In the genomic region with DNA sequence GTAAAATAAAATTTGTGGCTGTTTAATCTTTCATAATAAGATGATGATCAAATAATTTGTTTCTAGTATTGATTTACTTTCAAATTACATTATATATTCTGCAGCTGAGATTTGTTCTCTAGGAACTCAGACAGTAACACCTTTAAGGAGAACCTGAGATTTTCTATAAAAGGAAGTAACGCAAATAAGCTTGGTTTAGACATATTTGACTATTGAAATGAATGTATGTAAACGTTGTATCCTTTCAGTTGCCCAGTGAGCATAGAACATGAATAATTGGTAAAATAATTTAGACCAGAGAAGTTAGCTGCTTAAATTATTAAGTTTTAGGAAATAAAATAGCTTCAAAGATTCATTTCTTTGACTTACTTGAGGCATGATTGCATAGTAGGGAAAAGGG, we compare ENCODE assay signal across 1 cellular context.
TF ChIP-seq lines count a peak whose summit lies in the region.

No MANE protein-coding gene starts in this region.

TF ChIP-seq in GM12878, 131 proteins besides CTCF, POLR2A, EP300 and RAD21 (continued from another document):
- TF ChIP-seq WRNIP1 (IDR thresholded peaks at IDR 0.05; ENCODE audit: borderline replicate concordance, low read depth, low read length), result no peak
- peak; percentile 49; the same call in 1 of the 2 replicates for TF ChIP-seq MEF2A (IDR thresholded peaks at IDR 0.05; ENCODE audit: insufficient read depth, low read depth, low read length)
- no peak for TF ChIP-seq TBL1XR1 (IDR thresholded peaks at IDR 0.05; ENCODE audit: low read depth, low read length)
- TF ChIP-seq, protein P1, sequence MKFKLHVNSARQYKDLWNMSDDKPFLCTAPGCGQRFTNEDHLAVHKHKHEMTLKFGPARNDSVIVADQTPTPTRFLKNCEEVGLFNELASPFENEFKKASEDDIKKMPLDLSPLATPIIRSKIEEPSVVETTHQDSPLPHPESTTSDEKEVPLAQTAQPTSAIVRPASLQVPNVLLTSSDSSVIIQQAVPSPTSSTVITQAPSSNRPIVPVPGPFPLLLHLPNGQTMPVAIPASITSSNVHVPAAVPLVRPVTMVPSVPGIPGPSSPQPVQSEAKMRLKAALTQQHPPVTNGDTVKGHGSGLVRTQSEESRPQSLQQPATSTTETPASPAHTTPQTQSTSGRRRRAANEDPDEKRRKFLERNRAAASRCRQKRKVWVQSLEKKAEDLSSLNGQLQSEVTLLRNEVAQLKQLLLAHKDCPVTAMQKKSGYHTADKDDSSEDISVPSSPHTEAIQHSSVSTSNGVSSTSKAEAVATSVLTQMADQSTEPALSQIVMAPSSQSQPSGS (IDR thresholded peaks at IDR 0.05; ENCODE audit: low read length), result 0 out of 2 replicates have a peak, but pooled peaks have one; percentile 14
- peak; percentile 54 for TF ChIP-seq NFIC (IDR thresholded peaks at IDR 0.05; ENCODE audit: low read depth, low read length)
- TF ChIP-seq IKZF2 (IDR thresholded peaks at IDR 0.05), result no peak
- TF ChIP-seq RELA (IDR thresholded peaks at IDR 0.05; ENCODE audit: borderline replicate concordance, partially characterized antibody), result no peak
- no peak for TF ChIP-seq FOXM1 (IDR thresholded peaks at IDR 0.05; ENCODE audit: low read depth, low read length)
- TF ChIP-seq JUNB (IDR thresholded peaks at IDR 0.05), result peak; percentile 72
- no peak for TF ChIP-seq SP1 (IDR thresholded peaks at IDR 0.05; ENCODE audit: low read depth, low read length)
- TF ChIP-seq, protein P2, sequence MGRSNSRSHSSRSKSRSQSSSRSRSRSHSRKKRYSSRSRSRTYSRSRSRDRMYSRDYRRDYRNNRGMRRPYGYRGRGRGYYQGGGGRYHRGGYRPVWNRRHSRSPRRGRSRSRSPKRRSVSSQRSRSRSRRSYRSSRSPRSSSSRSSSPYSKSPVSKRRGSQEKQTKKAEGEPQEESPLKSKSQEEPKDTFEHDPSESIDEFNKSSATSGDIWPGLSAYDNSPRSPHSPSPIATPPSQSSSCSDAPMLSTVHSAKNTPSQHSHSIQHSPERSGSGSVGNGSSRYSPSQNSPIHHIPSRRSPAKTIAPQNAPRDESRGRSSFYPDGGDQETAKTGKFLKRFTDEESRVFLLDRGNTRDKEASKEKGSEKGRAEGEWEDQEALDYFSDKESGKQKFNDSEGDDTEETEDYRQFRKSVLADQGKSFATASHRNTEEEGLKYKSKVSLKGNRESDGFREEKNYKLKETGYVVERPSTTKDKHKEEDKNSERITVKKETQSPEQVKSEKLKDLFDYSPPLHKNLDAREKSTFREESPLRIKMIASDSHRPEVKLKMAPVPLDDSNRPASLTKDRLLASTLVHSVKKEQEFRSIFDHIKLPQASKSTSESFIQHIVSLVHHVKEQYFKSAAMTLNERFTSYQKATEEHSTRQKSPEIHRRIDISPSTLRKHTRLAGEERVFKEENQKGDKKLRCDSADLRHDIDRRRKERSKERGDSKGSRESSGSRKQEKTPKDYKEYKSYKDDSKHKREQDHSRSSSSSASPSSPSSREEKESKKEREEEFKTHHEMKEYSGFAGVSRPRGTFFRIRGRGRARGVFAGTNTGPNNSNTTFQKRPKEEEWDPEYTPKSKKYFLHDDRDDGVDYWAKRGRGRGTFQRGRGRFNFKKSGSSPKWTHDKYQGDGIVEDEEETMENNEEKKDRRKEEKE (IDR thresholded peaks at IDR 0.05), result no peak
- no peak for TF ChIP-seq BRCA1 (IDR thresholded peaks at IDR 0.05; ENCODE audit: low read depth, low read length)
- TF ChIP-seq, protein P3, sequence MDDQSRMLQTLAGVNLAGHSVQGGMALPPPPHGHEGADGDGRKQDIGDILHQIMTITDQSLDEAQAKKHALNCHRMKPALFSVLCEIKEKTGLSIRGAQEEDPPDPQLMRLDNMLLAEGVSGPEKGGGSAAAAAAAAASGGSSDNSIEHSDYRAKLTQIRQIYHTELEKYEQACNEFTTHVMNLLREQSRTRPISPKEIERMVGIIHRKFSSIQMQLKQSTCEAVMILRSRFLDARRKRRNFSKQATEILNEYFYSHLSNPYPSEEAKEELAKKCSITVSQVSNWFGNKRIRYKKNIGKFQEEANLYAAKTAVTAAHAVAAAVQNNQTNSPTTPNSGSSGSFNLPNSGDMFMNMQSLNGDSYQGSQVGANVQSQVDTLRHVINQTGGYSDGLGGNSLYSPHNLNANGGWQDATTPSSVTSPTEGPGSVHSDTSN (IDR thresholded peaks at IDR 0.05; ENCODE audit: insufficient replicate concordance, low read depth, low read length), result no peak
- TF ChIP-seq, protein P4, sequence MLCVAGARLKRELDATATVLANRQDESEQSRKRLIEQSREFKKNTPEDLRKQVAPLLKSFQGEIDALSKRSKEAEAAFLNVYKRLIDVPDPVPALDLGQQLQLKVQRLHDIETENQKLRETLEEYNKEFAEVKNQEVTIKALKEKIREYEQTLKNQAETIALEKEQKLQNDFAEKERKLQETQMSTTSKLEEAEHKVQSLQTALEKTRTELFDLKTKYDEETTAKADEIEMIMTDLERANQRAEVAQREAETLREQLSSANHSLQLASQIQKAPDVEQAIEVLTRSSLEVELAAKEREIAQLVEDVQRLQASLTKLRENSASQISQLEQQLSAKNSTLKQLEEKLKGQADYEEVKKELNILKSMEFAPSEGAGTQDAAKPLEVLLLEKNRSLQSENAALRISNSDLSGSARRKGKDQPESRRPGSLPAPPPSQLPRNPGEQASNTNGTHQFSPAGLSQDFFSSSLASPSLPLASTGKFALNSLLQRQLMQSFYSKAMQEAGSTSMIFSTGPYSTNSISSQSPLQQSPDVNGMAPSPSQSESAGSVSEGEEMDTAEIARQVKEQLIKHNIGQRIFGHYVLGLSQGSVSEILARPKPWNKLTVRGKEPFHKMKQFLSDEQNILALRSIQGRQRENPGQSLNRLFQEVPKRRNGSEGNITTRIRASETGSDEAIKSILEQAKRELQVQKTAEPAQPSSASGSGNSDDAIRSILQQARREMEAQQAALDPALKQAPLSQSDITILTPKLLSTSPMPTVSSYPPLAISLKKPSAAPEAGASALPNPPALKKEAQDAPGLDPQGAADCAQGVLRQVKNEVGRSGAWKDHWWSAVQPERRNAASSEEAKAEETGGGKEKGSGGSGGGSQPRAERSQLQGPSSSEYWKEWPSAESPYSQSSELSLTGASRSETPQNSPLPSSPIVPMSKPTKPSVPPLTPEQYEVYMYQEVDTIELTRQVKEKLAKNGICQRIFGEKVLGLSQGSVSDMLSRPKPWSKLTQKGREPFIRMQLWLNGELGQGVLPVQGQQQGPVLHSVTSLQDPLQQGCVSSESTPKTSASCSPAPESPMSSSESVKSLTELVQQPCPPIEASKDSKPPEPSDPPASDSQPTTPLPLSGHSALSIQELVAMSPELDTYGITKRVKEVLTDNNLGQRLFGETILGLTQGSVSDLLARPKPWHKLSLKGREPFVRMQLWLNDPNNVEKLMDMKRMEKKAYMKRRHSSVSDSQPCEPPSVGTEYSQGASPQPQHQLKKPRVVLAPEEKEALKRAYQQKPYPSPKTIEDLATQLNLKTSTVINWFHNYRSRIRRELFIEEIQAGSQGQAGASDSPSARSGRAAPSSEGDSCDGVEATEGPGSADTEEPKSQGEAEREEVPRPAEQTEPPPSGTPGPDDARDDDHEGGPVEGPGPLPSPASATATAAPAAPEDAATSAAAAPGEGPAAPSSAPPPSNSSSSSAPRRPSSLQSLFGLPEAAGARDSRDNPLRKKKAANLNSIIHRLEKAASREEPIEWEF (IDR thresholded peaks at IDR 0.05; ENCODE audit: insufficient replicate concordance, low read depth, low read length), result no peak
- TF ChIP-seq, protein P5, sequence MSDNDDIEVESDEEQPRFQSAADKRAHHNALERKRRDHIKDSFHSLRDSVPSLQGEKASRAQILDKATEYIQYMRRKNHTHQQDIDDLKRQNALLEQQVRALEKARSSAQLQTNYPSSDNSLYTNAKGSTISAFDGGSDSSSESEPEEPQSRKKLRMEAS (IDR thresholded peaks at IDR 0.05; ENCODE audit: low read depth, low read length), result no peak
- no peak for TF ChIP-seq LARP7 (IDR thresholded peaks at IDR 0.05)
- TF ChIP-seq SREBF2 (IDR thresholded peaks at IDR 0.05; ENCODE audit: low read length), result no peak
